21 cellular contexts compared by ENCODE assay signal in genomic region chr18:74370163-74370562, GRCh38.
A peak's percentile ranks its signal among the peaks of the same experiment; 100 is the strongest.
DNase-seq lines count a peak whose midpoint lies in the region; TF ChIP-seq lines count a peak whose summit lies in the region.
"Had no signal": no experiment of that assay in that cellular context is flagged by ENCODE, and none has a peak within 500 bp of the region (broad histone marks: within the 10 kb centered on the region; RNA-seq: fewer than 3 reads in every experiment).

No MANE protein-coding gene starts in this region.

- no peaks in the 10 kb centered on the region for H3K9me3 Mint-ChIP-seq in stimulated activated naive CD8-positive, alpha-beta T cell treated with anti-CD3 and anti-CD28 coated beads, Interleukin-15, Interleukin-2, amounts not matched to agents 100 ng/mL and 50 ng/mL, for 24 hours
- H3K9me3 Mint-ChIP-seq: activated T-helper 2 cell treated with anti-CD3 and anti-CD28 coated beads, Interferon-gamma antibody, Interleukin-2, Interleukin-4, amounts not matched to agents 10 μg/mL and 5 μg/mL and 100 μg/mL, durations not matched to agents 14 hours and 24 hours and 36 hours; CD8-positive, alpha-beta T cell; immature natural killer cell; natural killer cell treated with Interleukin-12 subunit alpha and Interleukin-12 subunit beta and Interleukin-15 and Interleukin-18, amount 100 ng/mL, for 72 hours had no signal

- no peak for TF ChIP-seq CTCF in fibroblast of mammary gland (conservative IDR thresholded peaks at IDR 0.05; ENCODE audit: control insufficient read depth, insufficient read depth, low read depth, low read length)

- peak overlapping the region; percentile 6 for H3K27ac Mint-ChIP-seq in stimulated activated naive CD8-positive, alpha-beta T cell treated with anti-CD3 and anti-CD28 coated beads, Interleukin-15, Interleukin-2, amounts not matched to agents 100 ng/mL and 50 ng/mL, for 24 hours
- H3K27ac Mint-ChIP-seq: activated T-helper 2 cell treated with anti-CD3 and anti-CD28 coated beads, Interferon-gamma antibody, Interleukin-2, Interleukin-4, amounts not matched to agents 10 μg/mL and 5 μg/mL and 100 μg/mL, durations not matched to agents 14 hours and 24 hours and 36 hours; CD8-positive, alpha-beta T cell; natural killer cell treated with Interleukin-12 subunit alpha and Interleukin-12 subunit beta and Interleukin-15 and Interleukin-18, amount 100 ng/mL, for 72 hours had no signal

- H3K4me1 Mint-ChIP-seq in stimulated activated naive CD8-positive, alpha-beta T cell treated with anti-CD3 and anti-CD28 coated beads, Interleukin-15, Interleukin-2, amounts not matched to agents 100 ng/mL and 50 ng/mL, for 24 hours (ENCODE audit: low read depth), result peaks cover 57% of the 10 kb centered on the region

- no peaks in the 10 kb centered on the region for H3K27me3 Mint-ChIP-seq in stimulated activated naive CD8-positive, alpha-beta T cell treated with anti-CD3 and anti-CD28 coated beads, Interleukin-15, Interleukin-2, amounts not matched to agents 100 ng/mL and 50 ng/mL, for 24 hours

- H3K4me3 ChIP-seq in fibroblast of mammary gland (ENCODE audit: control insufficient read depth, low read depth, low read length), result no peak overlapping the region
- H3K4me3 ChIP-seq: ascending aorta, psoas muscle had no signal

- DNase-seq in NOMO-1 treated with DMSO at 0.1 percent for 48 hours (lab: John Stamatoyannopoulos, UW; ENCODE audit: unreplicated experiment) (peak; percentile 11), NOMO-1 (lab: John Stamatoyannopoulos, UW; ENCODE audit: unreplicated experiment in 2 of 2) (no peak), OCI-M1 (lab: John Stamatoyannopoulos, UW) (peak; percentile 10), fibroblast of mammary gland (ENCODE audit: low read depth) (peak; percentile 88), hepatic stellate cell (ENCODE audit: low spot score) (no peak), OCI-M2 (lab: John Stamatoyannopoulos, UW; ENCODE audit: unreplicated experiment) (no peak), amygdala (lab: John Stamatoyannopoulos, UW) (no peak)
- DNase-seq: 8988T; CD8-positive, alpha-beta T cell; EL; immature natural killer cell; mammary epithelial cell; NCI-H1436 treated with DMSO at 0.1 percent for 48 hours; NCI-H226; NK-92 treated with Interleukin-12 subunit alpha and Interleukin-12 subunit beta, amount 100 ng/mL, for 24 hours; psoas muscle; stimulated activated naive CD4-positive, alpha-beta T cell had no signal

- H3K4me3 Mint-ChIP-seq in stimulated activated naive CD8-positive, alpha-beta T cell treated with anti-CD3 and anti-CD28 coated beads, Interleukin-15, Interleukin-2, amounts not matched to agents 100 ng/mL and 50 ng/mL, for 24 hours, result no peak overlapping the region
- H3K4me3 Mint-ChIP-seq: CD8-positive, alpha-beta T cell; immature natural killer cell; natural killer cell treated with Interleukin-12 subunit alpha and Interleukin-12 subunit beta and Interleukin-15 and Interleukin-18, amount 100 ng/mL, for 72 hours had no signal

- no peaks in the 10 kb centered on the region for H3K36me3 Mint-ChIP-seq in stimulated activated naive CD8-positive, alpha-beta T cell treated with anti-CD3 and anti-CD28 coated beads, Interleukin-15, Interleukin-2, amounts not matched to agents 100 ng/mL and 50 ng/mL, for 24 hours (ENCODE audit: low read depth)
- H3K36me3 Mint-ChIP-seq: CD8-positive, alpha-beta T cell; immature natural killer cell; natural killer cell treated with Interleukin-12 subunit alpha and Interleukin-12 subunit beta and Interleukin-15 and Interleukin-18, amount 100 ng/mL, for 72 hours had no signal

Comparison
In these comparisons a context has a peak if more than half of its experiments do, and no peak if none do; other contexts are left out.
1. DNase-seq: peak in NOMO-1 treated with DMSO at 0.1 percent for 48 hours (single experiment), OCI-M1 (single experiment) and fibroblast of mammary gland (single experiment); none in NOMO-1 (0 of 2), hepatic stellate cell (single experiment), OCI-M2 (single experiment) and amygdala (0 of 56).